19 cellular contexts compared by ENCODE assay signal in genomic region chr1:155897746-155898145, GRCh38. TPM values are rescaled to one million over a fixed set of nuclear protein-coding genes. Genes with fewer than 3 reads are reported as not detected.
DNase-seq lines count a peak whose midpoint lies in the region; ATAC-seq and TF ChIP-seq lines count a peak whose summit lies in the region.
"Had no signal": no experiment of that assay in that cellular context is flagged by ENCODE, and none has a peak within 500 bp of the region (broad histone marks: within the 10 kb centered on the region; RNA-seq: fewer than 3 reads in every experiment).

No MANE protein-coding gene starts in this region.

- CTCF ChIA-PET in HEK293 (lab: Yijun Ruan, JAX) = interaction anchor here (0.6 to 0.7 kb wide), 3 partner anchors 13 to 385 kb away, joined by 3 read pairs; no protein-coding TSS in a partner anchor

- POLR2A ChIA-PET in HEK293 (lab: Yijun Ruan, JAX) = interaction anchor here (0.6 kb wide), 1 partner anchor 11 kb away, joined by 3 read pairs; no protein-coding TSS in a partner anchor

- no peaks in the 10 kb centered on the region for H3K9me3 ChIP-seq in HEK293 (ENCODE audit: control insufficient read depth, insufficient read depth, low read depth, low read length)
- H3K9me3 ChIP-seq: BLaER1 treated with 17β-estradiol and CSF1 and Interleukin-3, amounts not matched to agents 10 nM and 100 nM; MG63 had no signal

- ATAC-seq in HG03280 (IDR thresholded peaks at IDR 0.05; ENCODE audit: unreplicated experiment) (no peak), HG02870 (IDR thresholded peaks at IDR 0.05; ENCODE audit: unreplicated experiment) (no peak)
- ATAC-seq in stimulated activated naive B cell treated with anti-CD40 and anti-IgM and Interleukin-4, amounts not matched to agents 10 μg/mL and 1 μg/mL and 100 μg/mL, for 72 hours (replicated peaks) = no peak
- ATAC-seq: Panc1 had no signal

- H3K4me1 Mint-ChIP-seq in activated CD4-positive, alpha-beta T cell treated with anti-CD3 and anti-CD28 coated beads, Interleukin-2, amount 10 ng/mL, durations not matched to agents 24 days and 14 days = peaks cover 14% of the 10 kb centered on the region
- H3K4me1 Mint-ChIP-seq in activated naive CD8-positive, alpha-beta T cell treated with anti-CD3 and anti-CD28 coated beads for 36 hours = peaks cover 17% of the 10 kb centered on the region
- peaks cover 12 to 18% of the 10 kb centered on the region in 2 donors for H3K4me1 Mint-ChIP-seq in immature natural killer cell
- H3K4me1 Mint-ChIP-seq in stimulated activated naive B cell treated with anti-CD40 and anti-IgM and Interleukin-4, amounts not matched to agents 10 μg/mL and 1 μg/mL and 100 μg/mL, for 72 hours = peaks cover 0 to 11% of the 10 kb centered on the region in 2 donors

- H3K4me1 ChIP-seq in HEK293 (ENCODE audit: control insufficient read depth, insufficient read depth, low read length) = no peaks in the 10 kb centered on the region

- H3K36me3 ChIP-seq in HEK293 (ENCODE audit: control insufficient read depth in 2 of 2, insufficient read depth in 1 of 2, low read length in 2 of 2) = peaks cover 31 to 57% of the 10 kb centered on the region in 2 experiments

- DNase-seq in activated CD4-positive, alpha-beta T cell treated with anti-CD3 and anti-CD28 coated beads, Interleukin-2, amount 10 ng/mL, durations not matched to agents 24 days and 14 days = no peak
- no peak for DNase-seq in activated CD4-positive, alpha-beta T cell treated with anti-CD3 and anti-CD28 coated beads, Interleukin-2, amount 50 U/mL, for 48 hours
- no peak for DNase-seq in activated naive CD8-positive, alpha-beta T cell treated with anti-CD3 and anti-CD28 coated beads for 36 hours
- DNase-seq in immature natural killer cell = no peak
- DNase-seq in stimulated activated naive B cell treated with anti-CD40 and anti-IgM and Interleukin-4, amounts not matched to agents 10 μg/mL and 1 μg/mL and 100 μg/mL, for 72 hours = no peak
- DNase-seq: CD8-positive, alpha-beta memory T cell; DMS79; Karpas-422; MG63; NCI-H1092; NCI-H2081 treated with DMSO at 0.1 percent for 48 hours; NCI-H524 had no signal

- H3K27ac Mint-ChIP-seq in activated CD4-positive, alpha-beta T cell treated with anti-CD3 and anti-CD28 coated beads, Interleukin-2, amount 10 ng/mL, durations not matched to agents 24 days and 14 days = peak overlapping the region; percentile 60
- peak overlapping the region; percentile 40 for H3K27ac Mint-ChIP-seq in activated naive CD8-positive, alpha-beta T cell treated with anti-CD3 and anti-CD28 coated beads for 36 hours
- peak overlapping the region in 4 of 6 donors; percentile 34 to 82 (median 58) for H3K27ac Mint-ChIP-seq in immature natural killer cell
- no peak overlapping the region for H3K27ac Mint-ChIP-seq in stimulated activated naive B cell treated with anti-CD40 and anti-IgM and Interleukin-4, amounts not matched to agents 10 μg/mL and 1 μg/mL and 100 μg/mL, for 72 hours

- intact Hi-C loops in activated CD4-positive, alpha-beta T cell treated with anti-CD3 and anti-CD28 coated beads, Interleukin-2, amount 10 ng/mL, durations not matched to agents 24 days and 14 days (cut with micrococcal nuclease) = no loop called here

- H3K27me3 Mint-ChIP-seq in activated CD4-positive, alpha-beta T cell treated with anti-CD3 and anti-CD28 coated beads, Interleukin-2, amount 10 ng/mL, durations not matched to agents 24 days and 14 days = no peaks in the 10 kb centered on the region
- H3K27me3 Mint-ChIP-seq in activated naive CD8-positive, alpha-beta T cell treated with anti-CD3 and anti-CD28 coated beads for 36 hours = no peaks in the 10 kb centered on the region
- no peaks in the 10 kb centered on the region for H3K27me3 Mint-ChIP-seq in immature natural killer cell (ENCODE audit: low read depth in 3 of 3)
- H3K27me3 Mint-ChIP-seq in stimulated activated naive B cell treated with anti-CD40 and anti-IgM and Interleukin-4, amounts not matched to agents 10 μg/mL and 1 μg/mL and 100 μg/mL, for 72 hours = no peaks in the 10 kb centered on the region
- H3K27me3 Mint-ChIP-seq: CD8-positive, alpha-beta memory T cell had no signal

- H3K9me3 Mint-ChIP-seq in activated CD4-positive, alpha-beta T cell treated with anti-CD3 and anti-CD28 coated beads, Interleukin-2, amount 10 ng/mL, durations not matched to agents 24 days and 14 days = no peaks in the 10 kb centered on the region
- H3K9me3 Mint-ChIP-seq in activated naive CD8-positive, alpha-beta T cell treated with anti-CD3 and anti-CD28 coated beads for 36 hours = no peaks in the 10 kb centered on the region
- no peaks in the 10 kb centered on the region for H3K9me3 Mint-ChIP-seq in immature natural killer cell
- no peaks in the 10 kb centered on the region for H3K9me3 Mint-ChIP-seq in stimulated activated naive B cell treated with anti-CD40 and anti-IgM and Interleukin-4, amounts not matched to agents 10 μg/mL and 1 μg/mL and 100 μg/mL, for 72 hours
- H3K9me3 Mint-ChIP-seq: CD8-positive, alpha-beta memory T cell had no signal

- TF ChIP-seq CTCF in HEK293 (tag by site-specific recombination; IDR thresholded peaks at IDR 0.05) = no peak

- no peak overlapping the region for H3K4me3 ChIP-seq in HEK293 (ENCODE audit: low read depth, low read length)
- H3K4me3 ChIP-seq: BLaER1 treated with 17β-estradiol and CSF1 and Interleukin-3, amounts not matched to agents 10 nM and 100 nM; MG63 had no signal

- H3K4me3 Mint-ChIP-seq in activated CD4-positive, alpha-beta T cell treated with anti-CD3 and anti-CD28 coated beads, Interleukin-2, amount 10 ng/mL, durations not matched to agents 24 days and 14 days = no peak overlapping the region
- no peak overlapping the region for H3K4me3 Mint-ChIP-seq in activated naive CD8-positive, alpha-beta T cell treated with anti-CD3 and anti-CD28 coated beads for 36 hours
- H3K4me3 Mint-ChIP-seq in immature natural killer cell = no peak overlapping the region
- no peak overlapping the region for H3K4me3 Mint-ChIP-seq in stimulated activated naive B cell treated with anti-CD40 and anti-IgM and Interleukin-4, amounts not matched to agents 10 μg/mL and 1 μg/mL and 100 μg/mL, for 72 hours
- H3K4me3 Mint-ChIP-seq: CD8-positive, alpha-beta memory T cell had no signal

- H3K27ac ChIP-seq in HEK293 (ENCODE audit: extremely low read depth, low read depth, low read length) = no peak overlapping the region
- H3K27ac ChIP-seq: BLaER1 treated with 17β-estradiol and CSF1 and Interleukin-3, amounts not matched to agents 10 nM and 100 nM had no signal

- peaks cover 37% of the 10 kb centered on the region for H3K36me3 Mint-ChIP-seq in activated CD4-positive, alpha-beta T cell treated with anti-CD3 and anti-CD28 coated beads, Interleukin-2, amount 10 ng/mL, durations not matched to agents 24 days and 14 days (ENCODE audit: low read depth)
- peaks cover 18% of the 10 kb centered on the region for H3K36me3 Mint-ChIP-seq in activated naive CD8-positive, alpha-beta T cell treated with anti-CD3 and anti-CD28 coated beads for 36 hours
- H3K36me3 Mint-ChIP-seq in immature natural killer cell = peaks cover 9 to 24% (median 17%) of the 10 kb centered on the region in 3 donors
- H3K36me3 Mint-ChIP-seq in stimulated activated naive B cell treated with anti-CD40 and anti-IgM and Interleukin-4, amounts not matched to agents 10 μg/mL and 1 μg/mL and 100 μg/mL, for 72 hours = peaks cover 24 to 32% of the 10 kb centered on the region in 2 donors

TF ChIP-seq in HEK293, 187 proteins besides CTCF, POLR2A, EP300 and RAD21:
- no peak for TF ChIP-seq ZNF521 (tag by site-specific recombination; IDR thresholded peaks at IDR 0.05)
- no peak for TF ChIP-seq ZNF610 (tag by site-specific recombination; IDR thresholded peaks at IDR 0.05; ENCODE audit: borderline replicate concordance)
- 0 out of 2 replicates have a peak, but pooled peaks have one; percentile 40 for TF ChIP-seq ZNF600 (tag by site-specific recombination; IDR thresholded peaks at IDR 0.05)
- TF ChIP-seq ZNF184 (tag by site-specific recombination; IDR thresholded peaks at IDR 0.05) = no peak
- TF ChIP-seq ZFP37 (tag by site-specific recombination; IDR thresholded peaks at IDR 0.05) = no peak
- TF ChIP-seq ZNF426 (tag by site-specific recombination; IDR thresholded peaks at IDR 0.05) = no peak

RNA-seq across cellular contexts. Expression of gene RIT1, which starts 13.4 kb away (rescaled TPM):
- total RNA-seq in activated CD4-positive, alpha-beta T cell treated with anti-CD3 and anti-CD28 coated beads, Interleukin-2, amount 10 ng/mL, durations not matched to agents 24 days and 14 days = 17.9 and 21.7 TPM in 2 replicates
- 10 to 100 TPM; 19.4 to 20.0 TPM for total RNA-seq in activated naive CD8-positive, alpha-beta T cell treated with anti-CD3 and anti-CD28 coated beads for 36 hours
- 10 to 100 TPM; 27.1 to 33.5 (median 29.0) TPM for polyA plus RNA-seq in immature natural killer cell

RNA-seq across cellular contexts. Expression of gene KHDC4, which starts 36.5 kb away (rescaled TPM):
- total RNA-seq in activated CD4-positive, alpha-beta T cell treated with anti-CD3 and anti-CD28 coated beads, Interleukin-2, amount 10 ng/mL, durations not matched to agents 24 days and 14 days = 82.9 and 92.2 TPM in 2 replicates
- 10 to 100 TPM; 53.2 to 54.7 TPM for total RNA-seq in activated naive CD8-positive, alpha-beta T cell treated with anti-CD3 and anti-CD28 coated beads for 36 hours
- 1 to 10 TPM; 1.0 to 7.0 (median 4.1) TPM for polyA plus RNA-seq in immature natural killer cell

RNA-seq across cellular contexts. Expression of gene SYT11, which starts 38.4 kb away (rescaled TPM):
- 17.8 and 18.5 TPM in 2 replicates for total RNA-seq in activated CD4-positive, alpha-beta T cell treated with anti-CD3 and anti-CD28 coated beads, Interleukin-2, amount 10 ng/mL, durations not matched to agents 24 days and 14 days
- 10 to 100 TPM; 12.2 to 12.8 TPM for total RNA-seq in activated naive CD8-positive, alpha-beta T cell treated with anti-CD3 and anti-CD28 coated beads for 36 hours
- 10 to 100 TPM; 28.7 to 40.4 (median 29.8) TPM for polyA plus RNA-seq in immature natural killer cell
- total RNA-seq: HT-29 had no signal

RNA-seq across cellular contexts. Expression of gene GON4L, which starts 40.7 kb away (rescaled TPM):
- total RNA-seq in activated CD4-positive, alpha-beta T cell treated with anti-CD3 and anti-CD28 coated beads, Interleukin-2, amount 10 ng/mL, durations not matched to agents 24 days and 14 days = 63.2 and 64.0 TPM in 2 replicates
- total RNA-seq in activated naive CD8-positive, alpha-beta T cell treated with anti-CD3 and anti-CD28 coated beads for 36 hours = 10 to 100 TPM; 39.3 to 41.1 TPM
- 10 to 100 TPM in 2 of 3 donors, 1 to 10 TPM in 1; 9.7 to 41.3 (median 18.6) TPM for polyA plus RNA-seq in immature natural killer cell

RNA-seq across cellular contexts. Expression of gene RXFP4, which starts 43.7 kb away (rescaled TPM):
- not detected in 2 replicates for total RNA-seq in activated CD4-positive, alpha-beta T cell treated with anti-CD3 and anti-CD28 coated beads, Interleukin-2, amount 10 ng/mL, durations not matched to agents 24 days and 14 days
- total RNA-seq in activated naive CD8-positive, alpha-beta T cell treated with anti-CD3 and anti-CD28 coated beads for 36 hours = under 1 TPM in 1 of 2 experiments, not detected in 1; 0.16 TPM
- polyA plus RNA-seq in immature natural killer cell = under 1 TPM in 1 of 3 donors, not detected in 2; 0.78 TPM
- total RNA-seq: CD8-positive, alpha-beta memory T cell; H4 had no signal
